27 cellular contexts compared by ENCODE assay signal in genomic region chr3:43072361-43072760, GRCh38.
"Had no signal": no experiment of that assay in that cellular context is flagged by ENCODE, and none has a peak within 500 bp of the region (broad histone marks: within the 10 kb centered on the region; RNA-seq: fewer than 3 reads in every experiment).

No MANE protein-coding gene starts in this region.

- H3K9me3 Mint-ChIP-seq: activated CD4-positive, alpha-beta memory T cell treated with anti-CD3 and anti-CD28 coated beads for 36 hours; activated CD4-positive, alpha-beta T cell treated with anti-CD3 and anti-CD28 coated beads, Interleukin-2, amount 10 ng/mL, durations not matched to agents 24 days and 14 days; activated naive CD4-positive, alpha-beta T cell treated with anti-CD3 and anti-CD28 coated beads, Interleukin-2, amount 10 ng/mL, durations not matched to agents 7 days and 5 days; activated naive CD4-positive, alpha-beta T cell treated with anti-CD3 and anti-CD28 coated beads, Interleukin-2, amount 50 U/mL, for 72 hours; activated naive CD8-positive, alpha-beta T cell treated with anti-CD3 and anti-CD28 coated beads, Interleukin-2, amount 10 ng/mL, durations not matched to agents 7 days and 5 days; activated T-helper 1 cell treated with anti-CD3 and anti-CD28 coated beads, Interleukin-12 subunit alpha, Interleukin-12 subunit beta, Interleukin-2, Interleukin-4 antibody, amounts not matched to agents 30 ng/mL and 10 ng/mL and 1 ng/mL, durations not matched to agents 14 hours and 24 hours and 36 hours; activated T-helper 2 cell treated with anti-CD3 and anti-CD28 coated beads, Interferon-gamma antibody, Interleukin-2, Interleukin-4, amounts not matched to agents 10 μg/mL and 5 μg/mL and 100 μg/mL, durations not matched to agents 14 hours and 24 hours and 36 hours; brain had no signal

- H3K27ac ChIP-seq: ascending aorta, breast epithelium, cardiac muscle cell, colonic mucosa, epithelial cell of prostate, esophagus squamous epithelium, gastroesophageal sphincter had no signal

- H3K27me3 ChIP-seq: ascending aorta, breast epithelium, colonic mucosa, esophagus squamous epithelium, gastroesophageal sphincter had no signal

- H3K36me3 Mint-ChIP-seq: activated CD4-positive, alpha-beta memory T cell treated with anti-CD3 and anti-CD28 coated beads for 36 hours; activated naive CD4-positive, alpha-beta T cell treated with anti-CD3 and anti-CD28 coated beads, Interleukin-2, amount 10 ng/mL, durations not matched to agents 7 days and 5 days; activated naive CD4-positive, alpha-beta T cell treated with anti-CD3 and anti-CD28 coated beads, Interleukin-2, amount 50 U/mL, for 72 hours had no signal

- H3K4me1 ChIP-seq: ascending aorta, breast epithelium, colonic mucosa, esophagus squamous epithelium had no signal

- H3K4me1 Mint-ChIP-seq: activated CD4-positive, alpha-beta T cell treated with anti-CD3 and anti-CD28 coated beads, Interleukin-2, amount 10 ng/mL, durations not matched to agents 24 days and 14 days; activated naive CD4-positive, alpha-beta T cell treated with anti-CD3 and anti-CD28 coated beads, Interleukin-2, amount 10 ng/mL, durations not matched to agents 7 days and 5 days; activated naive CD8-positive, alpha-beta T cell treated with anti-CD3 and anti-CD28 coated beads, Interleukin-2, amount 10 ng/mL, durations not matched to agents 7 days and 5 days had no signal

- H3K9me3 ChIP-seq: breast epithelium, colonic mucosa, esophagus squamous epithelium, gastroesophageal sphincter had no signal

- ATAC-seq: activated CD4-positive, alpha-beta T cell treated with anti-CD3 and anti-CD28 coated beads for 36 hours; activated CD8-positive, alpha-beta T cell treated with anti-CD3 and anti-CD28 coated beads, Interleukin-2, amount 10 ng/mL, durations not matched to agents 7 days and 5 days; activated naive CD4-positive, alpha-beta T cell treated with anti-CD3 and anti-CD28 coated beads, Interleukin-2, amount 50 U/mL, for 72 hours; gastroesophageal sphincter had no signal

- H3K27me3 Mint-ChIP-seq: activated CD4-positive, alpha-beta memory T cell treated with anti-CD3 and anti-CD28 coated beads for 36 hours; activated CD4-positive, alpha-beta T cell treated with anti-CD3 and anti-CD28 coated beads for 36 hours; activated naive CD4-positive, alpha-beta T cell treated with anti-CD3 and anti-CD28 coated beads, Interleukin-2, amount 10 ng/mL, durations not matched to agents 7 days and 5 days had no signal

- H3K36me3 ChIP-seq: ascending aorta, breast epithelium, cardiac muscle cell, colonic mucosa, esophagus squamous epithelium, gastroesophageal sphincter had no signal

- H3K4me3 ChIP-seq: ascending aorta, breast epithelium, cardiac muscle cell, colonic mucosa, esophagus squamous epithelium, gastroesophageal sphincter had no signal

- H3K27ac Mint-ChIP-seq: activated CD4-positive, alpha-beta memory T cell treated with anti-CD3 and anti-CD28 coated beads for 36 hours; activated CD4-positive, alpha-beta T cell treated with anti-CD3 and anti-CD28 coated beads for 36 hours; activated CD4-positive, alpha-beta T cell treated with anti-CD3 and anti-CD28 coated beads, Interleukin-2, amount 10 ng/mL, durations not matched to agents 24 days and 14 days; activated CD8-positive, alpha-beta T cell treated with anti-CD3 and anti-CD28 coated beads, Interleukin-2, amount 10 ng/mL, durations not matched to agents 7 days and 5 days; activated naive CD4-positive, alpha-beta T cell treated with anti-CD3 and anti-CD28 coated beads, Interleukin-2, amount 10 ng/mL, durations not matched to agents 7 days and 5 days; activated naive CD4-positive, alpha-beta T cell treated with anti-CD3 and anti-CD28 coated beads, Interleukin-2, amount 50 U/mL, for 72 hours; activated naive CD8-positive, alpha-beta T cell treated with anti-CD3 and anti-CD28 coated beads, Interleukin-2, amount 10 ng/mL, durations not matched to agents 7 days and 5 days; activated T-helper 1 cell treated with anti-CD3 and anti-CD28 coated beads, Interleukin-12 subunit alpha, Interleukin-12 subunit beta, Interleukin-2, Interleukin-4 antibody, amounts not matched to agents 30 ng/mL and 10 ng/mL and 1 ng/mL, durations not matched to agents 14 hours and 24 hours and 36 hours; activated T-helper 2 cell treated with anti-CD3 and anti-CD28 coated beads, Interferon-gamma antibody, Interleukin-2, Interleukin-4, amounts not matched to agents 10 μg/mL and 5 μg/mL and 100 μg/mL, durations not matched to agents 14 hours and 24 hours and 36 hours; brain had no signal

- DNase-seq: activated CD4-positive, alpha-beta memory T cell treated with anti-CD3 and anti-CD28 coated beads for 36 hours; activated CD4-positive, alpha-beta T cell treated with anti-CD3 and anti-CD28 coated beads for 36 hours; activated CD4-positive, alpha-beta T cell treated with anti-CD3 and anti-CD28 coated beads, Interleukin-2, amount 10 ng/mL, durations not matched to agents 24 days and 14 days; activated CD4-positive, CD25-positive, alpha-beta regulatory T cell; activated CD4-positive, CD25-positive, alpha-beta regulatory T cell treated with anti-CD3 and anti-CD28 coated beads, Interleukin-2, amount 50 U/mL, for 72 hours; activated CD8-positive, alpha-beta T cell treated with anti-CD3 and anti-CD28 coated beads, Interleukin-2, amount 10 ng/mL, durations not matched to agents 7 days and 5 days; activated gamma-delta T cell; activated naive CD4-positive, alpha-beta T cell; activated naive CD4-positive, alpha-beta T cell treated with anti-CD3 and anti-CD28 coated beads, Interleukin-2, amount 10 ng/mL, durations not matched to agents 7 days and 5 days; activated naive CD8-positive, alpha-beta T cell treated with anti-CD3 and anti-CD28 coated beads, Interleukin-2, amount 10 ng/mL, durations not matched to agents 7 days and 5 days; activated T-cell treated with anti-CD3 and anti-CD28 coated beads, Interleukin-2, amount 50 U/mL, for 48 hours; central memory CD4-positive, alpha-beta T cell; cerebellar nuclear complex; colonic mucosa; effector CD8-positive, alpha-beta T cell; esophagus squamous epithelium; foreskin melanocyte; T-helper 2 cell had no signal

- H3K4me3 Mint-ChIP-seq: activated CD4-positive, alpha-beta memory T cell treated with anti-CD3 and anti-CD28 coated beads for 36 hours; activated CD4-positive, alpha-beta T cell treated with anti-CD3 and anti-CD28 coated beads for 36 hours; activated CD4-positive, alpha-beta T cell treated with anti-CD3 and anti-CD28 coated beads, Interleukin-2, amount 10 ng/mL, durations not matched to agents 24 days and 14 days; activated CD8-positive, alpha-beta T cell treated with anti-CD3 and anti-CD28 coated beads, Interleukin-2, amount 10 ng/mL, durations not matched to agents 7 days and 5 days; activated naive CD4-positive, alpha-beta T cell treated with anti-CD3 and anti-CD28 coated beads, Interleukin-2, amount 10 ng/mL, durations not matched to agents 7 days and 5 days; activated naive CD8-positive, alpha-beta T cell treated with anti-CD3 and anti-CD28 coated beads, Interleukin-2, amount 10 ng/mL, durations not matched to agents 7 days and 5 days; activated T-helper 1 cell treated with anti-CD3 and anti-CD28 coated beads, Interleukin-12 subunit alpha, Interleukin-12 subunit beta, Interleukin-2, Interleukin-4 antibody, amounts not matched to agents 30 ng/mL and 10 ng/mL and 1 ng/mL, durations not matched to agents 14 hours and 24 hours and 36 hours; brain had no signal
